Comparison of ENCODE assay signal across 1 cellular context in genomic region chr19:16892868-16893685, GRCh38.
TF ChIP-seq lines count a peak whose summit lies in the region.

No MANE protein-coding gene starts in this region.

TF ChIP-seq in K562, 482 proteins besides CTCF, POLR2A, EP300 and RAD21 (continued from another document and continues in another):
- TF ChIP-seq MGA (IDR thresholded peaks at IDR 0.05): peak; percentile 31; the same call in 1 of the 2 replicates
- TF ChIP-seq ZNF561 (CRISPR knock-in tag; conservative IDR thresholded peaks at IDR 0.05): no peak
- no peak for TF ChIP-seq ZFP36 (IDR thresholded peaks at IDR 0.05; ENCODE audit: low read depth, low read length, partially characterized antibody)
- peak; percentile 66 for TF ChIP-seq ZNF592 (IDR thresholded peaks at IDR 0.05)
- TF ChIP-seq ERF (CRISPR knock-in tag; IDR thresholded peaks at IDR 0.05): peak; percentile 56; the same call in 1 of the 2 replicates
- TF ChIP-seq POLR2AphosphoS5 (IDR thresholded peaks at IDR 0.05; ENCODE audit: control insufficient read depth, insufficient read depth, low read depth, low read length): peak; percentile 40; the same call in 1 of the 2 replicates
- TF ChIP-seq NR2C2 (CRISPR knock-in tag; IDR thresholded peaks at IDR 0.05): no peak
- TF ChIP-seq NR2C2 (tag; IDR thresholded peaks at IDR 0.05): 0 out of 2 replicates have a peak, but pooled peaks have one; percentile 13
- TF ChIP-seq NFRKB (IDR thresholded peaks at IDR 0.05; ENCODE audit: low read depth): no peak
- TF ChIP-seq CBX5 (IDR thresholded peaks at IDR 0.05; ENCODE audit: borderline replicate concordance, low read depth): no peak
- no peak for TF ChIP-seq FOXM1 (IDR thresholded peaks at IDR 0.05; ENCODE audit: low read depth)
- no peak for TF ChIP-seq FOXM1 (CRISPR knock-in tag; IDR thresholded peaks at IDR 0.05; ENCODE audit: low read depth)
- no peak for TF ChIP-seq CEBPG (CRISPR knock-in tag; IDR thresholded peaks at IDR 0.05)
- TF ChIP-seq CEBPG (tag; conservative IDR thresholded peaks at IDR 0.05 in 1 of 2, IDR thresholded peaks at IDR 0.05 in 1 of 2): no peak
- no peak for TF ChIP-seq ZKSCAN8 (CRISPR knock-in tag; IDR thresholded peaks at IDR 0.05)
- peak; percentile 15 for TF ChIP-seq POLR2B (IDR thresholded peaks at IDR 0.05; ENCODE audit: low read depth, partially characterized antibody)
- TF ChIP-seq ZFP30 (CRISPR knock-in tag; IDR thresholded peaks at IDR 0.05; ENCODE audit: borderline replicate concordance): no peak
- peak; percentile 30; the same call in 1 of the 2 replicates for TF ChIP-seq ARID1B (IDR thresholded peaks at IDR 0.05)
- no peak for TF ChIP-seq HDAC1 (IDR thresholded peaks at IDR 0.05)
- no peak for TF ChIP-seq PCBP2 (IDR thresholded peaks at IDR 0.05; ENCODE audit: low read depth, low read length, poor library complexity, severe bottlenecking)
- TF ChIP-seq, protein P1, sequence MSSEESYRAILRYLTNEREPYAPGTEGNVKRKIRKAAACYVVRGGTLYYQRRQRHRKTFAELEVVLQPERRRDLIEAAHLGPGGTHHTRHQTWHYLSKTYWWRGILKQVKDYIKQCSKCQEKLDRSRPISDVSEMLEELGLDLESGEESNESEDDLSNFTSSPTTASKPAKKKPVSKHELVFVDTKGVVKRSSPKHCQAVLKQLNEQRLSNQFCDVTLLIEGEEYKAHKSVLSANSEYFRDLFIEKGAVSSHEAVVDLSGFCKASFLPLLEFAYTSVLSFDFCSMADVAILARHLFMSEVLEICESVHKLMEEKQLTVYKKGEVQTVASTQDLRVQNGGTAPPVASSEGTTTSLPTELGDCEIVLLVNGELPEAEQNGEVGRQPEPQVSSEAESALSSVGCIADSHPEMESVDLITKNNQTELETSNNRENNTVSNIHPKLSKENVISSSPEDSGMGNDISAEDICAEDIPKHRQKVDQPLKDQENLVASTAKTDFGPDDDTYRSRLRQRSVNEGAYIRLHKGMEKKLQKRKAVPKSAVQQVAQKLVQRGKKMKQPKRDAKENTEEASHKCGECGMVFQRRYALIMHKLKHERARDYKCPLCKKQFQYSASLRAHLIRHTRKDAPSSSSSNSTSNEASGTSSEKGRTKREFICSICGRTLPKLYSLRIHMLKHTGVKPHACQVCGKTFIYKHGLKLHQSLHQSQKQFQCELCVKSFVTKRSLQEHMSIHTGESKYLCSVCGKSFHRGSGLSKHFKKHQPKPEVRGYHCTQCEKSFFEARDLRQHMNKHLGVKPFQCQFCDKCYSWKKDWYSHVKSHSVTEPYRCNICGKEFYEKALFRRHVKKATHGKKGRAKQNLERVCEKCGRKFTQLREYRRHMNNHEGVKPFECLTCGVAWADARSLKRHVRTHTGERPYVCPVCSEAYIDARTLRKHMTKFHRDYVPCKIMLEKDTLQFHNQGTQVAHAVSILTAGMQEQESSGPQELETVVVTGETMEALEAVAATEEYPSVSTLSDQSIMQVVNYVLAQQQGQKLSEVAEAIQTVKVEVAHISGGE (CRISPR knock-in tag; IDR thresholded peaks at IDR 0.05): 0 out of 6 replicates have a peak, but pooled peaks of 1 of the 3 experiments have one; percentile 7
- no peak for TF ChIP-seq GATAD2B (IDR thresholded peaks at IDR 0.05; ENCODE audit: borderline replicate concordance)
- TF ChIP-seq XRCC3 (IDR thresholded peaks at IDR 0.05): no peak
- TF ChIP-seq HEY1 (CRISPR knock-in tag; IDR thresholded peaks at IDR 0.05; ENCODE audit: borderline replicate concordance): no peak
- TF ChIP-seq EGR1 (conservative IDR thresholded peaks at IDR 0.05): no peak
- no peak for TF ChIP-seq PHF8 (IDR thresholded peaks at IDR 0.05; ENCODE audit: borderline replicate concordance, low read length)
- TF ChIP-seq SUPT5H (IDR thresholded peaks at IDR 0.05): peak; percentile 59
- 0 out of 2 replicates have a peak, but pooled peaks have one; percentile 22 for TF ChIP-seq ZNF766 (CRISPR knock-in tag; conservative IDR thresholded peaks at IDR 0.05)
- no peak for TF ChIP-seq ZNF232 (CRISPR knock-in tag; IDR thresholded peaks at IDR 0.05)
- TF ChIP-seq ESRRB (CRISPR knock-in tag; IDR thresholded peaks at IDR 0.05; ENCODE audit: borderline replicate concordance): no peak
- no peak for TF ChIP-seq SIRT6 (IDR thresholded peaks at IDR 0.05; ENCODE audit: low read depth, low read length)
- TF ChIP-seq TARDBP (IDR thresholded peaks at IDR 0.05): no peak
- TF ChIP-seq RBFOX2 (IDR thresholded peaks at IDR 0.05; ENCODE audit: low read depth, low read length): peak; percentile 67
- TF ChIP-seq NBN (IDR thresholded peaks at IDR 0.05; ENCODE audit: low read depth): no peak
- TF ChIP-seq ZNF668 (CRISPR knock-in tag; IDR thresholded peaks at IDR 0.05): no peak
- peak; percentile 29; the same call in 1 of the 2 replicates for TF ChIP-seq MYNN (IDR thresholded peaks at IDR 0.05)
- no peak for TF ChIP-seq MYNN (CRISPR knock-in tag; IDR thresholded peaks at IDR 0.05)
- TF ChIP-seq ZNF408 (CRISPR knock-in tag; IDR thresholded peaks at IDR 0.05; ENCODE audit: low read depth): no peak
- TF ChIP-seq SNAPC5 (CRISPR knock-in tag; IDR thresholded peaks at IDR 0.05): no peak
- TF ChIP-seq, protein P2, sequence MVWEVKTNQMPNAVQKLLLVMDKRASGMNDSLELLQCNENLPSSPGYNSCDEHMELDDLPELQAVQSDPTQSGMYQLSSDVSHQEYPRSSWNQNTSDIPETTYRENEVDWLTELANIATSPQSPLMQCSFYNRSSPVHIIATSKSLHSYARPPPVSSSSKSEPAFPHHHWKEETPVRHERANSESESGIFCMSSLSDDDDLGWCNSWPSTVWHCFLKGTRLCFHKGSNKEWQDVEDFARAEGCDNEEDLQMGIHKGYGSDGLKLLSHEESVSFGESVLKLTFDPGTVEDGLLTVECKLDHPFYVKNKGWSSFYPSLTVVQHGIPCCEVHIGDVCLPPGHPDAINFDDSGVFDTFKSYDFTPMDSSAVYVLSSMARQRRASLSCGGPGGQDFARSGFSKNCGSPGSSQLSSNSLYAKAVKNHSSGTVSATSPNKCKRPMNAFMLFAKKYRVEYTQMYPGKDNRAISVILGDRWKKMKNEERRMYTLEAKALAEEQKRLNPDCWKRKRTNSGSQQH (CRISPR knock-in tag; IDR thresholded peaks at IDR 0.05): 0 out of 2 replicates have a peak, but pooled peaks have one; percentile 11
- peak; percentile 80 for TF ChIP-seq POLR2G (IDR thresholded peaks at IDR 0.05; ENCODE audit: low read depth, low read length)
